In the genomic region with DNA sequence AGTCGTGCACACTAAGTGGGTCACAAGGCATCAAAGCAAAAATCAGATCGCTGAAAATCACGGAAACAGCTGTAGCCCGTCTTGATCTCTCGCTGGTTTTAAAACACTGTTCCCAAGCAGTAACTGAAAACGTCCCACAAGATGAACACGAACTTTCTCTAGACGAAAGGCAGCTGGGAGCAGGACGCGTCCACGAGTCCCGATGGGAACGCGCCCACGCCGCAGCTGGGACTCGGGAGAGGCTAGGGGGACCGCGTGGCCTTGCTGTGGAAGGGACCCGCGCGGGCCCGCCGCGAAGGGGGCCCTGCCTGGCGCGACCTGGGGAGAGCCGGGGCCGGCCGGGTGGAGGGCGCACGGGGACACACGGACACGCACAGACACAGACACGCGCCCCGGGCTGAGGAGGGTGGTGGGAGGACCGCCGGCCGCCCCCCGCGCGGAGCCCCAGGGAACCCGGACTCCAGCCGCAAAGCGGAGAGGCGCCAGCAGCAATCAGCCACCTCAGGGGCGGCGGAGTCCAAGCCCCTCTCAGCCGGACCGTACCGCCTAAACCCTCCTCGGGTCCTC, we compare ENCODE assay signal across 8 cellular contexts. TPM values are rescaled to one million over a fixed set of nuclear protein-coding genes. Genes with fewer than 3 reads are reported as not detected.
DNase-seq lines count a peak whose midpoint lies in the region; ATAC-seq and TF ChIP-seq lines count a peak whose summit lies in the region.

No MANE protein-coding gene starts in this region.

- peak overlapping the region; percentile 0 for H4K12ac ChIP-seq in trophoblast cell (ENCODE audit: low read depth, low read length)

- no peak overlapping the region for H2AK5ac ChIP-seq in H9 (ENCODE audit: insufficient read length, low read length)
- no peak overlapping the region for H2AK5ac ChIP-seq in trophoblast cell (ENCODE audit: low read length)

- no peak overlapping the region for H2BK15ac ChIP-seq in H9 (ENCODE audit: low read depth, low read length)

- peaks cover 5% of the 10 kb centered on the region; the same call in 1 of the 2 replicates for H3K4me1 ChIP-seq in H9 (ENCODE audit: insufficient read depth, low read length)
- peaks cover 0 to 3% of the 10 kb centered on the region in 2 experiments for H3K4me1 ChIP-seq in trophoblast cell (ENCODE audit: control insufficient read depth in 1 of 2, insufficient read depth in 2 of 2, low read length in 2 of 2)

- H3K36me3 ChIP-seq in trophoblast cell (ENCODE audit: control insufficient read depth in 1 of 2, insufficient read depth in 2 of 2, low read length in 2 of 2): no peaks in the 10 kb centered on the region

- peak; percentile 53 for DNase-seq in NCI-H2171 treated with DMSO at 0.1 percent for 48 hours (lab: John Stamatoyannopoulos, UW)
- DNase-seq in NCI-H2171 (lab: John Stamatoyannopoulos, UW): no peak
- peak; percentile 29 for DNase-seq in H9
- peak; percentile 22 for DNase-seq in NCI-H1105 (lab: John Stamatoyannopoulos, UW)
- peak; percentile 56 for DNase-seq in activated naive CD4-positive, alpha-beta T cell treated with anti-CD3 and anti-CD28 coated beads for 36 hours
- peak; percentile 59 for DNase-seq in glutamatergic neuron
- peak; percentile 59 to 85 for DNase-seq in trophoblast cell

- H3K4ac ChIP-seq in H9 (ENCODE audit: low read depth, low read length): no peak overlapping the region
- H3K4ac ChIP-seq in trophoblast cell (ENCODE audit: low read depth, low read length): peak overlapping the region; percentile 82

- H3K4me3 ChIP-seq in trophoblast cell (ENCODE audit: low read depth, low read length): peak overlapping the region; percentile 98

- H3T11ph ChIP-seq in H9 (ENCODE audit: low read length): no peak overlapping the region

- H2BK5ac ChIP-seq in H9 (ENCODE audit: insufficient read length, low read length) (no peak overlapping the region), trophoblast cell (ENCODE audit: low read depth, low read length, poor library complexity) (peak overlapping the region; percentile 86)

- H4K8ac ChIP-seq in H9 (replicated peaks; ENCODE audit: insufficient read length, low read depth, low read length) (no peak overlapping the region), trophoblast cell (ENCODE audit: low read depth, low read length) (peak overlapping the region; percentile 83)

- H3K9ac ChIP-seq in H9 (ENCODE audit: extremely low read depth, insufficient read length, low read length) (peak overlapping the region; percentile 82), trophoblast cell (ENCODE audit: low read length) (peak overlapping the region; percentile 92)

- TF ChIP-seq CTCF in H9 (conservative IDR thresholded peaks at IDR 0.05) (no peak), glutamatergic neuron (IDR thresholded peaks at IDR 0.05; ENCODE audit: partially characterized antibody, unreplicated experiment) (no peak)

- H2AFZ ChIP-seq in H9 (ENCODE audit: low read length) (no peak overlapping the region), trophoblast cell (ENCODE audit: insufficient read depth, low read length, poor library complexity) (peak overlapping the region; percentile 79)

- CTCF ChIA-PET in activated naive CD4-positive, alpha-beta T cell treated with anti-CD3 and anti-CD28 coated beads for 36 hours (lab: Charles Lee): interaction anchor here (0.9 to 1.8 kb wide), 8 partner anchors 8 to 127 kb away, joined by 3 to 5 read pairs (median 4); no protein-coding TSS in a partner anchor

- peak overlapping the region; percentile 65; the same call in 1 of the 2 replicates for H3K14ac ChIP-seq in H9 (ENCODE audit: insufficient read depth, low read length)
- H3K14ac ChIP-seq in trophoblast cell (ENCODE audit: low read length): peak overlapping the region; percentile 97

- H4K20me1 ChIP-seq in H9 (ENCODE audit: control insufficient read depth, insufficient read depth, insufficient read length): no peaks in the 10 kb centered on the region

- H3K4me1 Mint-ChIP-seq in H9 (peaks cover 37 to 48% of the 10 kb centered on the region in 2 experiments), glutamatergic neuron (ENCODE audit: low read depth, unreplicated experiment) (peaks cover 6% of the 10 kb centered on the region)
- peaks cover 33% of the 10 kb centered on the region for H3K4me1 Mint-ChIP-seq in activated naive CD4-positive, alpha-beta T cell treated with anti-CD3 and anti-CD28 coated beads for 36 hours (ENCODE audit: low read depth)

- H3K27ac ChIP-seq in H9 (ENCODE audit: insufficient read length, low read depth, low read length) (no peak overlapping the region), trophoblast cell (ENCODE audit: low read depth, low read length) (peak overlapping the region; percentile 47)

- intact Hi-C loops in activated naive CD4-positive, alpha-beta T cell treated with anti-CD3 and anti-CD28 coated beads for 36 hours (cut with micrococcal nuclease): loop anchor here (1.0 to 10.0 kb wide), 7 partner anchors 14 to 1264 kb away; a partner anchor contains a TSS

- H3K9me3 ChIP-seq in H9 (ENCODE audit: control insufficient read depth, low read depth, low read length): no peaks in the 10 kb centered on the region
- no peaks in the 10 kb centered on the region for H3K9me3 ChIP-seq in trophoblast cell (ENCODE audit: insufficient read depth, low read depth, low read length)

- H2BK12ac ChIP-seq in H9 (ENCODE audit: insufficient read length, low read depth, low read length) (no peak overlapping the region), trophoblast cell (ENCODE audit: low read length) (no peak overlapping the region)

- H4K91ac ChIP-seq in H9 (ENCODE audit: insufficient read length, low read depth, low read length) (no peak overlapping the region), trophoblast cell (ENCODE audit: low read depth, low read length) (peak overlapping the region; percentile 71)

- no peak overlapping the region for H2BK20ac ChIP-seq in H9 (ENCODE audit: low read depth, low read length, poor library complexity, severe bottlenecking)

- H3K27me3 ChIP-seq in H9 (ENCODE audit: insufficient read depth, low read length) (no peaks in the 10 kb centered on the region), trophoblast cell (ENCODE audit: insufficient read depth, low read length) (no peaks in the 10 kb centered on the region)

- no peak overlapping the region for H4K5ac ChIP-seq in H9 (ENCODE audit: insufficient read length, low read depth, low read length)

- peaks cover 11% of the 10 kb centered on the region for H3K23me2 ChIP-seq in H9 (ENCODE audit: insufficient read length, low read depth, low read length, poor library complexity, severe bottlenecking)

- no peaks in the 10 kb centered on the region for H3K79me1 ChIP-seq in H9 (ENCODE audit: insufficient read depth, low read depth, low read length, poor library complexity, severe bottlenecking)
- H3K79me1 ChIP-seq in trophoblast cell (ENCODE audit: low read length): peaks cover 12% of the 10 kb centered on the region

- H3K27ac Mint-ChIP-seq in H9 (peak overlapping the region in 2 of 3 experiments; percentile 76 to 94; a peak in 2 of 7 replicates), glutamatergic neuron (ENCODE audit: unreplicated experiment) (no peak overlapping the region)
- H3K27ac Mint-ChIP-seq in activated naive CD4-positive, alpha-beta T cell treated with anti-CD3 and anti-CD28 coated beads for 36 hours: peak overlapping the region; percentile 92

- H3K4me3 Mint-ChIP-seq in H9 (peak overlapping the region; percentile 73 to 93), glutamatergic neuron (ENCODE audit: unreplicated experiment) (peak overlapping the region; percentile 97)
- peak overlapping the region; percentile 93 for H3K4me3 Mint-ChIP-seq in activated naive CD4-positive, alpha-beta T cell treated with anti-CD3 and anti-CD28 coated beads for 36 hours

- H3K4me2 ChIP-seq in H9 (ENCODE audit: insufficient read depth, insufficient read length, low read length) (peak overlapping the region; percentile 99), trophoblast cell (ENCODE audit: low read length) (peak overlapping the region; percentile 83)

- H3K27me3 Mint-ChIP-seq in H9 (ENCODE audit: low read depth) (peaks cover 23% of the 10 kb centered on the region), glutamatergic neuron (ENCODE audit: unreplicated experiment) (no peaks in the 10 kb centered on the region)
- H3K27me3 Mint-ChIP-seq in activated naive CD4-positive, alpha-beta T cell treated with anti-CD3 and anti-CD28 coated beads for 36 hours (ENCODE audit: low read depth): no peaks in the 10 kb centered on the region

- H3K36me3 Mint-ChIP-seq in H9 (ENCODE audit: insufficient read depth in 1 of 3, low read depth in 3 of 3): no peaks in the 10 kb centered on the region
- H3K36me3 Mint-ChIP-seq in activated naive CD4-positive, alpha-beta T cell treated with anti-CD3 and anti-CD28 coated beads for 36 hours (ENCODE audit: low read depth): peaks cover 43% of the 10 kb centered on the region
- no peaks in the 10 kb centered on the region for H3K36me3 Mint-ChIP-seq in glutamatergic neuron (ENCODE audit: unreplicated experiment)

- no peak for ATAC-seq in GM18519 (IDR thresholded peaks at IDR 0.05; ENCODE audit: low FRiP score, unreplicated experiment)

- H3K23ac ChIP-seq in H9 (ENCODE audit: insufficient read length, low read depth, low read length): no peak overlapping the region
- H3K23ac ChIP-seq in trophoblast cell (ENCODE audit: low read length): no peak overlapping the region

- H3K9me3 Mint-ChIP-seq in H9: no peaks in the 10 kb centered on the region
- no peaks in the 10 kb centered on the region for H3K9me3 Mint-ChIP-seq in activated naive CD4-positive, alpha-beta T cell treated with anti-CD3 and anti-CD28 coated beads for 36 hours
- H3K9me3 Mint-ChIP-seq in glutamatergic neuron (ENCODE audit: unreplicated experiment): peaks cover 2% of the 10 kb centered on the region

- H2BK120ac ChIP-seq in H9 (ENCODE audit: low read depth, low read length, poor library complexity, severe bottlenecking): no peak overlapping the region
- peak overlapping the region; percentile 80 for H2BK120ac ChIP-seq in trophoblast cell (ENCODE audit: insufficient read depth, low read length, poor library complexity)

- no peak overlapping the region for H3K56ac ChIP-seq in H9 (ENCODE audit: insufficient read length, low read depth, low read length)

- WGBS in H9 (ENCODE audit: extremely low coverage, insufficient read length, low lambda C conversion rate): no CpG with 5 or more reads among the region's 53 CpGs
- WGBS in trophoblast cell (ENCODE audit: extremely low coverage, insufficient coverage, insufficient read length): no CpG with 5 or more reads among the region's 53 CpGs

- H3K18ac ChIP-seq in H9 (ENCODE audit: insufficient read length, low read depth, low read length): no peak overlapping the region
- H3K18ac ChIP-seq in trophoblast cell (ENCODE audit: low read length): peak overlapping the region; percentile 98

- H3K79me2 ChIP-seq in H9 (ENCODE audit: insufficient read depth, low read length) (peaks cover 1% of the 10 kb centered on the region; the same call in 1 of the 2 replicates), trophoblast cell (ENCODE audit: control insufficient read depth, insufficient read depth, low read length, poor library complexity) (peaks cover 10% of the 10 kb centered on the region)

RNA-seq across cellular contexts. Expression of a gene that starts 0.6 kb away (rescaled TPM):
- 6.1 and 6.3 TPM in 2 replicates for total RNA-seq in H9 (2021)
- total RNA-seq in activated naive CD4-positive, alpha-beta T cell treated with anti-CD3 and anti-CD28 coated beads for 36 hours: 100 to 1,000 TPM; 141 to 143 TPM
- 2.5 TPM for total RNA-seq in glutamatergic neuron (ENCODE audit: unreplicated experiment)
- 14.5 and 15.1 TPM in 2 replicates for polyA plus RNA-seq in trophoblast cell (2013)

Comparison
In these comparisons a context has a peak if more than half of its experiments do, and no peak if none do; other contexts are left out.
1. RNA of a gene that starts 0.6 kb away (total RNA-seq): 141 to 143 TPM in activated naive CD4-positive, alpha-beta T cell treated with anti-CD3 and anti-CD28 coated beads for 36 hours; 6.1 to 6.3 TPM in H9 and 2.5 TPM in glutamatergic neuron (single experiment); every median in the first group is over 10 times any median in the second.
2. Peak in every context shown above with its lines, with median percentiles within 50 percentile points of each other: H3K4me3 Mint-ChIP-seq.